ENCODE assay signal across 17 cellular contexts in genomic region chr19:6250024-6250605, GRCh38. TPM values are rescaled to one million over a fixed set of nuclear protein-coding genes. Genes with fewer than 3 reads are reported as not detected.
DNase-seq lines count a peak whose midpoint lies in the region; ATAC-seq and TF ChIP-seq lines count a peak whose summit lies in the region.
"Had no signal": no experiment of that assay in that cellular context is flagged by ENCODE, and none has a peak within 500 bp of the region (broad histone marks: within the 10 kb centered on the region; RNA-seq: fewer than 3 reads in every experiment).

No MANE protein-coding gene starts in this region.

- peak overlapping the region; percentile 50 for H3K4me2 ChIP-seq in osteoblast (ENCODE audit: insufficient read depth, low read length)

- H3K27ac Mint-ChIP-seq in activated CD4-positive, alpha-beta T cell treated with anti-CD3 and anti-CD28 coated beads, Interleukin-2, amount 10 ng/mL, durations not matched to agents 24 days and 14 days = peak overlapping the region; percentile 64
- H3K27ac Mint-ChIP-seq in T-helper 17 cell = peak overlapping the region; percentile 24
- H3K27ac Mint-ChIP-seq: T-helper 2 cell treated with Interferon-gamma antibody and Interleukin-4, amounts not matched to agents 5 μg/mL and 100 μg/mL, for 36 hours had no signal

- intact Hi-C loops in activated CD4-positive, alpha-beta T cell treated with anti-CD3 and anti-CD28 coated beads, Interleukin-2, amount 10 ng/mL, durations not matched to agents 24 days and 14 days (cut with micrococcal nuclease) = no loop called here
- intact Hi-C loops in ascending aorta (cut with DNase I) = no loop called here

- peak overlapping the region; percentile 51 for H3K27ac ChIP-seq in cingulate gyrus (ENCODE audit: low read depth, low read length)
- H3K27ac ChIP-seq in osteoblast (ENCODE audit: low read depth, low read length) = peak overlapping the region; percentile 70
- H3K27ac ChIP-seq in ascending aorta = no peak overlapping the region
- H3K27ac ChIP-seq: testis had no signal

- H3K4me1 Mint-ChIP-seq in activated CD4-positive, alpha-beta T cell treated with anti-CD3 and anti-CD28 coated beads, Interleukin-2, amount 10 ng/mL, durations not matched to agents 24 days and 14 days = peaks cover 24% of the 10 kb centered on the region
- peaks cover 38% of the 10 kb centered on the region for H3K4me1 Mint-ChIP-seq in T-helper 17 cell

- H2AFZ ChIP-seq in osteoblast (ENCODE audit: low read length) = no peak overlapping the region

- DNase-seq in activated CD4-positive, alpha-beta T cell treated with anti-CD3 and anti-CD28 coated beads, Interleukin-2, amount 10 ng/mL, durations not matched to agents 24 days and 14 days = no peak
- DNase-seq in activated CD4-positive, alpha-beta T cell treated with anti-CD3 and anti-CD28 coated beads, Interleukin-2, amount 50 U/mL, for 1 hour = no peak
- DNase-seq in T-helper 17 cell (no peak), osteoblast (ENCODE audit: insufficient read length, low spot score, missing footprints) (peak; percentile 80), ascending aorta (ENCODE audit: low spot score in 2 of 2) (no peak), NCI-H2171 (lab: John Stamatoyannopoulos, UW) (no peak)
- DNase-seq in activated CD8-positive, alpha-beta memory T cell treated with anti-CD3 and anti-CD28 coated beads for 24 hours = no peak
- DNase-seq: activated CD4-positive, alpha-beta T cell treated with anti-CD3 and anti-CD28 coated beads for 48 hours; activated effector memory CD4-positive, alpha-beta T cell treated with Interleukin-2 at 50 U/mL for 16 hours; central memory CD4-positive, alpha-beta T cell; GDM1; KG1; NCI-H1105 treated with DMSO at 0.1 percent for 48 hours; NCI-H2227 treated with DMSO at 0.1 percent for 48 hours; testis had no signal

- peaks cover 17% of the 10 kb centered on the region for H4K20me1 ChIP-seq in osteoblast (ENCODE audit: insufficient read depth, low read length)

- H3K9me3 ChIP-seq in T-helper 17 cell (ENCODE audit: control insufficient read depth, low read length, poor library complexity, severe bottlenecking) (no peaks in the 10 kb centered on the region), osteoblast (ENCODE audit: low read depth, low read length) (no peaks in the 10 kb centered on the region), ascending aorta (no peaks in the 10 kb centered on the region)
- H3K9me3 ChIP-seq: testis had no signal

- H3K4me1 ChIP-seq in osteoblast (ENCODE audit: insufficient read depth, low read length) (peaks cover 35% of the 10 kb centered on the region), ascending aorta (peaks cover 0 to 2% of the 10 kb centered on the region in 2 donors)

- ATAC-seq in T-helper 17 cell = no peak

- H3K4me3 Mint-ChIP-seq in activated CD4-positive, alpha-beta T cell treated with anti-CD3 and anti-CD28 coated beads, Interleukin-2, amount 10 ng/mL, durations not matched to agents 24 days and 14 days = no peak overlapping the region
- no peak overlapping the region for H3K4me3 Mint-ChIP-seq in T-helper 17 cell
- H3K4me3 Mint-ChIP-seq: T-helper 2 cell treated with Interferon-gamma antibody and Interleukin-4, amounts not matched to agents 5 μg/mL and 100 μg/mL, for 36 hours had no signal

- H3K9me3 Mint-ChIP-seq in activated CD4-positive, alpha-beta T cell treated with anti-CD3 and anti-CD28 coated beads, Interleukin-2, amount 10 ng/mL, durations not matched to agents 24 days and 14 days = no peaks in the 10 kb centered on the region
- H3K9me3 Mint-ChIP-seq: T-helper 2 cell treated with Interferon-gamma antibody and Interleukin-4, amounts not matched to agents 5 μg/mL and 100 μg/mL, for 36 hours had no signal

- H3K36me3 Mint-ChIP-seq in activated CD4-positive, alpha-beta T cell treated with anti-CD3 and anti-CD28 coated beads, Interleukin-2, amount 10 ng/mL, durations not matched to agents 24 days and 14 days (ENCODE audit: low read depth) = peaks cover 32% of the 10 kb centered on the region
- no peaks in the 10 kb centered on the region for H3K36me3 Mint-ChIP-seq in T-helper 17 cell (ENCODE audit: low read depth)

- TF ChIP-seq CTCF in osteoblast (IDR thresholded peaks at IDR 0.05; ENCODE audit: extremely low read depth, low read depth, low read length) = no peak
- TF ChIP-seq CTCF in ascending aorta (IDR thresholded peaks at IDR 0.05) = no peak

- H3K27me3 ChIP-seq in osteoblast (ENCODE audit: insufficient read depth, low read length) = no peaks in the 10 kb centered on the region
- H3K27me3 ChIP-seq in ascending aorta = no peaks in the 10 kb centered on the region
- H3K27me3 ChIP-seq: testis had no signal

- H3K27me3 Mint-ChIP-seq in activated CD4-positive, alpha-beta T cell treated with anti-CD3 and anti-CD28 coated beads, Interleukin-2, amount 10 ng/mL, durations not matched to agents 24 days and 14 days = no peaks in the 10 kb centered on the region
- no peaks in the 10 kb centered on the region for H3K27me3 Mint-ChIP-seq in T-helper 17 cell

- peaks cover 84% of the 10 kb centered on the region for H3K79me2 ChIP-seq in osteoblast (ENCODE audit: insufficient read depth, low read length)

- H3K36me3 ChIP-seq in osteoblast (ENCODE audit: insufficient read depth, low read length) (peaks cover 15% of the 10 kb centered on the region), ascending aorta (no peaks in the 10 kb centered on the region)

- H3K4me3 ChIP-seq in osteoblast (ENCODE audit: insufficient read depth, low read length) = no peak overlapping the region
- no peak overlapping the region for H3K4me3 ChIP-seq in ascending aorta
- H3K4me3 ChIP-seq: testis had no signal

RNA-seq across cellular contexts. Expression of gene MLLT1, which starts 29.7 kb away (rescaled TPM):
- 67.5 and 74.3 TPM in 2 replicates for total RNA-seq in activated CD4-positive, alpha-beta T cell treated with anti-CD3 and anti-CD28 coated beads, Interleukin-2, amount 10 ng/mL, durations not matched to agents 24 days and 14 days
- 10 to 100 TPM; 27.1 to 30.3 TPM for total RNA-seq in T-helper 17 cell
- total RNA-seq in osteoblast = 14.7 and 15.9 TPM in 2 replicates
- 34.5 TPM for total RNA-seq in ascending aorta

Comparison
In these comparisons a context has a peak if more than half of its experiments do, and no peak if none do; other contexts are left out.
1. H3K27ac ChIP-seq: peak in cingulate gyrus (single experiment) and osteoblast (single experiment); none in ascending aorta (0 of 2).